1 cellular context compared by ENCODE assay signal in the genomic region with DNA sequence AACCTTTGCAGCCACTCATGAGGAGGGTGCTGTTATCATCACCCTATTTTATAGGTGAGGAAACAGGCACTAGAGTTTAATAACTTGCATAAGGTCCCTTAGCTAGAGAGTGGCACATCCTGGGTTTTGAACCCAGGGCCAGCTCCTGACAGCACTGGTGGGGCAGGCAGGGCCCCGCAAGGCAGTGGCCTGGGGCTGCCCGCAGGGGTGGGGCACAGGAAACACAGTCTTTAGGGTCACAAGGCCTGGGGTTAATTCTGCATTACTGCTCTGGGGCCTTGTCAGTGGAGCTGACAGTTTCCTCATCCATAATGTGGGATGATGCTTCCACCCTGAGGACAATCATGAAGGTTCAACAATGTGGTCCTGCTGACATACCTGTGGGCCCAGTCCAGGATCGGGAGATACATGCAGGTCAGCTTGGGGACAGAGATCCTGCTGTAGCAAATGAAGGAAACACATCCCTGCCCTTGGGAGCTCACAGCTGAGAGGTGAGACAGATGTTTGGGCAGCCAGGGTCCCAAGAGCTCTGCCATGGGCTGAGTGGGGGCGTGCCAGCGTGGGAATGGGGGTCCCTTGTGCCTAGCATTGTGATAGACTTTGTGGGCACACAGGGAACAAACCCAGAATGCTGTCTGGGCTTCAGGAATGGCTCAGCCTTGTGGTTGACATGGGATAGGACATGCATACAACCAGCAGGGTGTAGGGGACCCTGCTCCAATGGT.
TF ChIP-seq lines count a peak whose summit lies in the region.

No MANE protein-coding gene starts in this region.

TF ChIP-seq in H1, 55 proteins besides CTCF, POLR2A, EP300 and RAD21:
- TF ChIP-seq RBBP5 (IDR thresholded peaks at IDR 0.05; ENCODE audit: borderline replicate concordance, low read depth, low read length) (no peak), ZNF274 (IDR thresholded peaks at IDR 0.05; ENCODE audit: borderline replicate concordance, extremely low read depth, low read length) (no peak), SIX5 (IDR thresholded peaks at IDR 0.05; ENCODE audit: low read depth, low read length) (no peak), TBP (IDR thresholded peaks at IDR 0.05; ENCODE audit: low read depth, low read length) (no peak), SP4 (IDR thresholded peaks at IDR 0.05; ENCODE audit: low read length) (no peak), SP2 (IDR thresholded peaks at IDR 0.05; ENCODE audit: low read length) (no peak), JUN (IDR thresholded peaks at IDR 0.05; ENCODE audit: low read depth, low read length) (no peak), POLR2AphosphoS5 (IDR thresholded peaks at IDR 0.05; ENCODE audit: low read depth, low read length) (no peak), FOSL1 (IDR thresholded peaks at IDR 0.05; ENCODE audit: insufficient read depth, low read depth, low read length) (no peak), GABPA (IDR thresholded peaks at IDR 0.05; ENCODE audit: borderline replicate concordance, insufficient read depth, low read length) (no peak), RFX5 (IDR thresholded peaks at IDR 0.05; ENCODE audit: borderline replicate concordance, low read depth, low read length) (no peak)
- TF ChIP-seq, protein P1, sequence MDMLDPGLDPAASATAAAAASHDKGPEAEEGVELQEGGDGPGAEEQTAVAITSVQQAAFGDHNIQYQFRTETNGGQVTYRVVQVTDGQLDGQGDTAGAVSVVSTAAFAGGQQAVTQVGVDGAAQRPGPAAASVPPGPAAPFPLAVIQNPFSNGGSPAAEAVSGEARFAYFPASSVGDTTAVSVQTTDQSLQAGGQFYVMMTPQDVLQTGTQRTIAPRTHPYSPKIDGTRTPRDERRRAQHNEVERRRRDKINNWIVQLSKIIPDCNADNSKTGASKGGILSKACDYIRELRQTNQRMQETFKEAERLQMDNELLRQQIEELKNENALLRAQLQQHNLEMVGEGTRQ (IDR thresholded peaks at IDR 0.05; ENCODE audit: low read length) = no peak
- TF ChIP-seq, protein P2, sequence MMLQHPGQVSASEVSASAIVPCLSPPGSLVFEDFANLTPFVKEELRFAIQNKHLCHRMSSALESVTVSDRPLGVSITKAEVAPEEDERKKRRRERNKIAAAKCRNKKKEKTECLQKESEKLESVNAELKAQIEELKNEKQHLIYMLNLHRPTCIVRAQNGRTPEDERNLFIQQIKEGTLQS (IDR thresholded peaks at IDR 0.05; ENCODE audit: insufficient read depth, low read depth, low read length) = no peak
